Comparison of ENCODE assay signal across 21 cellular contexts in the genomic region with DNA sequence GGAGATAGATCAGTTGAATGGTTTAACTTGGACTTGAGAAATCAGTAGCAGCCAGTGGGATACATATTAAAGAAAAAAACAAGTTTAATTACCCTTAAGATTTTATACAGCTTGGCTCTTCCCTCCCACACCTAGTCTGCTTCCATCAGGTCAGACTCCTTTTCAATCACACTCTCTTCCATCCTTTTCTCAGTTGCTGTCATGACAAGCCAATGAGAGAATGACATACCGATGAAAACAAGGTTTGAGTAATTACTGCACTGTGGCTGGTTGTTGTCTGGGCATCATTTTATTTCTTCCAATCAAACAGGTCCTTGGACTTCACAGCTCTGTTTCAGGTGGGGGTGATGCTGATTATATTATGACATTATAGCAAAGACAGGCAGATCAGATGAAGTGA.
"Had no signal": no experiment of that assay in that cellular context is flagged by ENCODE, and none has a peak within 500 bp of the region (broad histone marks: within the 10 kb centered on the region; RNA-seq: fewer than 3 reads in every experiment).

No MANE protein-coding gene starts in this region.

- H3K36me3 ChIP-seq: adrenal gland, WERI-Rb-1 had no signal

- H3K27me3 Mint-ChIP-seq: activated naive CD4-positive, alpha-beta T cell treated with anti-CD3 and anti-CD28 coated beads, Interleukin-2, amount 10 ng/mL, durations not matched to agents 7 days and 5 days; activated naive CD8-positive, alpha-beta T cell treated with anti-CD3 and anti-CD28 coated beads, Interleukin-2, amount 10 ng/mL, durations not matched to agents 7 days and 5 days; activated T-cell treated with anti-CD3 and anti-CD28 coated beads, Interleukin-2, amount 50 U/mL, for 24 hours had no signal

- H3K4me3 Mint-ChIP-seq: activated CD8-positive, alpha-beta T cell treated with anti-CD3 and anti-CD28 coated beads, Interleukin-2, amount 10 ng/mL, durations not matched to agents 7 days and 5 days; activated naive CD4-positive, alpha-beta T cell treated with anti-CD3 and anti-CD28 coated beads, Interleukin-2, amount 10 ng/mL, durations not matched to agents 7 days and 5 days; activated naive CD8-positive, alpha-beta T cell treated with anti-CD3 and anti-CD28 coated beads, Interleukin-2, amount 10 ng/mL, durations not matched to agents 7 days and 5 days; activated T-cell treated with anti-CD3 and anti-CD28 coated beads, Interleukin-2, amount 50 U/mL, for 24 hours had no signal

- ATAC-seq: activated CD8-positive, alpha-beta T cell treated with anti-CD3 and anti-CD28 coated beads, Interleukin-2, amount 10 ng/mL, durations not matched to agents 7 days and 5 days; K562 had no signal

- H3K36me3 Mint-ChIP-seq: activated naive CD4-positive, alpha-beta T cell treated with anti-CD3 and anti-CD28 coated beads, Interleukin-2, amount 10 ng/mL, durations not matched to agents 7 days and 5 days had no signal

- H3K4me3 ChIP-seq: adrenal gland, K562 had no signal

- H3K27me3 ChIP-seq: adrenal gland had no signal

- H3K9me3 Mint-ChIP-seq: activated naive CD4-positive, alpha-beta T cell treated with anti-CD3 and anti-CD28 coated beads, Interleukin-2, amount 10 ng/mL, durations not matched to agents 7 days and 5 days; activated T-cell treated with anti-CD3 and anti-CD28 coated beads, Interleukin-2, amount 50 U/mL, for 24 hours had no signal

- H3K9me3 ChIP-seq: adrenal gland had no signal

- H3K27ac ChIP-seq: adrenal gland, WERI-Rb-1 had no signal

- DNase-seq: activated CD4-positive, alpha-beta T cell treated with anti-CD3 and anti-CD28 coated beads for 4 hours; activated CD4-positive, alpha-beta T cell treated with anti-CD3 and anti-CD28 coated beads, Interleukin-2, amount 50 U/mL, for 4 hours; activated CD8-positive, alpha-beta memory T cell treated with anti-CD3 and anti-CD28 coated beads, Interleukin-2, amount 50 U/mL, for 48 hours; activated CD8-positive, alpha-beta T cell treated with anti-CD3 and anti-CD28 coated beads, Interleukin-2, amount 10 ng/mL, durations not matched to agents 7 days and 5 days; activated gamma-delta T cell; activated naive CD4-positive, alpha-beta T cell treated with anti-CD3 and anti-CD28 coated beads, Interleukin-2, amount 10 ng/mL, durations not matched to agents 7 days and 5 days; activated naive CD8-positive, alpha-beta T cell treated with anti-CD3 and anti-CD28 coated beads, Interleukin-2, amount 10 ng/mL, durations not matched to agents 7 days and 5 days; activated T-cell treated with anti-CD3 and anti-CD28 coated beads, Interleukin-2, amount 50 U/mL, for 24 hours; adrenal gland; anterior cingulate cortex; cerebellar nuclear complex; Karpas-422; NCI-H1105; NCI-H1436; NCI-H1694 treated with DMSO at 0.1 percent for 48 hours; NCI-H2029 treated with DMSO at 0.1 percent for 48 hours; NCI-H510A treated with DMSO at 0.1 percent for 48 hours; NCI-H69; SIG-M5; WERI-Rb-1 had no signal

- H3K27ac Mint-ChIP-seq: activated CD8-positive, alpha-beta T cell treated with anti-CD3 and anti-CD28 coated beads, Interleukin-2, amount 10 ng/mL, durations not matched to agents 7 days and 5 days; activated naive CD4-positive, alpha-beta T cell treated with anti-CD3 and anti-CD28 coated beads, Interleukin-2, amount 10 ng/mL, durations not matched to agents 7 days and 5 days; activated naive CD8-positive, alpha-beta T cell treated with anti-CD3 and anti-CD28 coated beads, Interleukin-2, amount 10 ng/mL, durations not matched to agents 7 days and 5 days had no signal
